Comparison of ENCODE assay signal across 1 cellular context in genomic region chr1:154627247-154628121, GRCh38.
A peak's percentile ranks its signal among the peaks of the same experiment; 100 is the strongest.
TF ChIP-seq lines count a peak whose summit lies in the region.

No MANE protein-coding gene starts in this region.

TF ChIP-seq in HepG2, 621 proteins besides CTCF, POLR2A, EP300 and RAD21 (continued from another document and continues in another):
- TF ChIP-seq CSRNP1 (CRISPR knock-in tag; IDR thresholded peaks at IDR 0.05) (no peak), SMARCE1 (IDR thresholded peaks at IDR 0.05; ENCODE audit: borderline replicate concordance) (no peak), ZNF577 (CRISPR knock-in tag; IDR thresholded peaks at IDR 0.05; ENCODE audit: borderline replicate concordance, low read depth) (no peak), ZGPAT (CRISPR knock-in tag; IDR thresholded peaks at IDR 0.05) (peak; percentile 51; the same call in 1 of the 2 replicates), STAT5B (CRISPR knock-in tag; IDR thresholded peaks at IDR 0.05) (no peak), ZNF558 (CRISPR knock-in tag; IDR thresholded peaks at IDR 0.05; ENCODE audit: borderline replicate concordance) (peak; percentile 74; the same call in 1 of the 2 replicates), ARID2 (CRISPR knock-in tag; IDR thresholded peaks at IDR 0.05; ENCODE audit: borderline replicate concordance) (no peak), ZNF24 (IDR thresholded peaks at IDR 0.05) (no peak), ZKSCAN5 (CRISPR knock-in tag; IDR thresholded peaks at IDR 0.05) (no peak), THAP8 (CRISPR knock-in tag; IDR thresholded peaks at IDR 0.05; ENCODE audit: borderline replicate concordance) (no peak), PTBP1 (IDR thresholded peaks at IDR 0.05; ENCODE audit: low read depth, low read length, poor library complexity, severe bottlenecking) (no peak), E2F1 (CRISPR knock-in tag; IDR thresholded peaks at IDR 0.05) (no peak), ZBTB4 (CRISPR knock-in tag; IDR thresholded peaks at IDR 0.05; ENCODE audit: borderline replicate concordance) (0 out of 2 replicates have a peak, but pooled peaks have one; percentile 71), NR2F2 (IDR thresholded peaks at IDR 0.05; ENCODE audit: borderline replicate concordance, low read depth) (no peak; the same call in 1 of the 2 replicates), ZNF816 (CRISPR knock-in tag; IDR thresholded peaks at IDR 0.05; ENCODE audit: borderline replicate concordance) (no peak), ZBTB2 (CRISPR knock-in tag; IDR thresholded peaks at IDR 0.05; ENCODE audit: low read depth) (no peak), ZSCAN31 (CRISPR knock-in tag; IDR thresholded peaks at IDR 0.05; ENCODE audit: low read depth) (no peak), TP53 (CRISPR knock-in tag; conservative IDR thresholded peaks at IDR 0.05) (no peak), HDAC6 (IDR thresholded peaks at IDR 0.05; ENCODE audit: low read depth, low read length) (no peak), NBN (conservative IDR thresholded peaks at IDR 0.05) (no peak), ZNF660 (CRISPR knock-in tag; IDR thresholded peaks at IDR 0.05; ENCODE audit: borderline replicate concordance, low read depth) (no peak; the same call in 1 of the 2 replicates), ZNF784 (CRISPR knock-in tag; IDR thresholded peaks at IDR 0.05; ENCODE audit: borderline replicate concordance) (no peak), GTF2F1 (IDR thresholded peaks at IDR 0.05; ENCODE audit: low read length) (no peak), FOXK1 (CRISPR knock-in tag; IDR thresholded peaks at IDR 0.05; ENCODE audit: borderline replicate concordance, low read depth) (no peak; the same call in 1 of the 2 replicates), MAFF (IDR thresholded peaks at IDR 0.05; ENCODE audit: low read depth, low read length) (no peak), IKZF1 (IDR thresholded peaks at IDR 0.05) (no peak), IRF2 (CRISPR knock-in tag; IDR thresholded peaks at IDR 0.05) (peak; percentile 64; the same call in 1 of the 2 replicates), ZBTB1 (CRISPR knock-in tag; IDR thresholded peaks at IDR 0.05; ENCODE audit: borderline replicate concordance) (no peak), ZNF576 (CRISPR knock-in tag; IDR thresholded peaks at IDR 0.05) (no peak), ZNF350 (CRISPR knock-in tag; IDR thresholded peaks at IDR 0.05; ENCODE audit: borderline replicate concordance, low read depth) (peak; percentile 86; the same call in 1 of the 2 replicates), CREBL2 (CRISPR knock-in tag; IDR thresholded peaks at IDR 0.05; ENCODE audit: borderline replicate concordance) (no peak), PRMT3 (CRISPR knock-in tag; IDR thresholded peaks at IDR 0.05; ENCODE audit: borderline replicate concordance, low read depth) (no peak), NR2F6 (IDR thresholded peaks at IDR 0.05) (no peak; the same call in 1 of the 2 replicates), NR2F6 (CRISPR knock-in tag; IDR thresholded peaks at IDR 0.05) (no peak; the same call in 1 of the 2 replicates), SMYD3 (CRISPR knock-in tag; IDR thresholded peaks at IDR 0.05) (0 out of 2 replicates have a peak, but pooled peaks have one; percentile 40), TFDP2 (CRISPR knock-in tag; IDR thresholded peaks at IDR 0.05) (peak; percentile 34; the same call in 1 of the 2 replicates), ARNT2 (CRISPR knock-in tag; IDR thresholded peaks at IDR 0.05; ENCODE audit: low read depth) (no peak), ZBTB44 (CRISPR knock-in tag; IDR thresholded peaks at IDR 0.05) (no peak), AKAP8 (CRISPR knock-in tag; IDR thresholded peaks at IDR 0.05) (peak; percentile 54; the same call in 1 of the 2 replicates), TCF7 (IDR thresholded peaks at IDR 0.05; ENCODE audit: low read depth) (no peak), ZNF468 (CRISPR knock-in tag; IDR thresholded peaks at IDR 0.05) (peak; percentile 80; the same call in 1 of the 2 replicates), NFIB (CRISPR knock-in tag; IDR thresholded peaks at IDR 0.05; ENCODE audit: borderline replicate concordance) (no peak), ZBTB34 (CRISPR knock-in tag; IDR thresholded peaks at IDR 0.05) (no peak), MATR3 (CRISPR knock-in tag; IDR thresholded peaks at IDR 0.05) (no peak), HMG20B (CRISPR knock-in tag; conservative IDR thresholded peaks at IDR 0.05) (no peak), BCL6 (CRISPR knock-in tag; IDR thresholded peaks at IDR 0.05) (peak; percentile 68; the same call in 1 of the 2 replicates), JUND (CRISPR knock-in tag; IDR thresholded peaks at IDR 0.05) (no peak), ZBTB38 (CRISPR knock-in tag; IDR thresholded peaks at IDR 0.05) (0 out of 2 replicates have a peak, but pooled peaks have one; percentile 20), ZNF382 (CRISPR knock-in tag; IDR thresholded peaks at IDR 0.05; ENCODE audit: borderline replicate concordance) (no peak), SIN3A (IDR thresholded peaks at IDR 0.05; ENCODE audit: borderline replicate concordance, low read depth, low read length) (peak; percentile 65; the same call in 1 of the 2 replicates), SRY (CRISPR knock-in tag; IDR thresholded peaks at IDR 0.05) (no peak), MAF1 (CRISPR knock-in tag; IDR thresholded peaks at IDR 0.05; ENCODE audit: borderline replicate concordance) (no peak), ZNF850 (CRISPR knock-in tag; conservative IDR thresholded peaks at IDR 0.05) (no peak)
